ENCODE assay signal across 9 cellular contexts in the genomic region with DNA sequence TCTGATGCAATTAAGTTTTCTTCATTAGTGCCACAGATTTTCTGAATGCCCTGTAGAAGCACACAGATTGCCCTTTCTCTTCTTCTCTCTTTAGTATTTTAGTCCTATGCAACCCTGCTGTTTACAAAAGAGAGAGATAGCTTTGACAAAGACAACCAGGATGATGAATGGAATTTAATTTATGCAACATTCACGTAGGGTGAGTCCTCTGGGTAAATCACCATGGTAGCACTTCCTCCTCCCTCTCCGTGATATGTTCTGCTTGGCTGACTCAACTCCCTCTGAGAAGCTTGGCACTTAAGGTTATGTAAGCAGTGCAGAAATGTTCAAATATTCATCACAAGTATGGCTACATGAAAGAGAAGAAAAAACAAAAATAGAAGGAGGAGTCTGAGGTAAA.
DNase-seq lines count a peak whose midpoint lies in the region; ATAC-seq and TF ChIP-seq lines count a peak whose summit lies in the region.
"Had no signal": no experiment of that assay in that cellular context is flagged by ENCODE, and none has a peak within 500 bp of the region (broad histone marks: within the 10 kb centered on the region; RNA-seq: fewer than 3 reads in every experiment).

No MANE protein-coding gene starts in this region.

- in situ Hi-C loops in SK-MEL-5 (cut with HindIII; ENCODE audit: low pct_unique_long_range_greater_than_20kb, low sequenced_read_pairs), result no loop called here

- TF ChIP-seq CTCF in glutamatergic neuron (IDR thresholded peaks at IDR 0.05; ENCODE audit: partially characterized antibody, unreplicated experiment), result no peak

- H3K36me3 ChIP-seq in HUES48 (ENCODE audit: control insufficient read depth, insufficient read depth, low read length), result no peaks in the 10 kb centered on the region

- peak overlapping the region; percentile 84 for H3K27ac Mint-ChIP-seq in glutamatergic neuron (ENCODE audit: unreplicated experiment)

- no peaks in the 10 kb centered on the region for H3K9me3 Mint-ChIP-seq in glutamatergic neuron (ENCODE audit: unreplicated experiment)

- peak overlapping the region; percentile 41 for H3K4me3 Mint-ChIP-seq in glutamatergic neuron (ENCODE audit: unreplicated experiment)

- peaks cover 27% of the 10 kb centered on the region for H3K4me1 ChIP-seq in HUES48 (ENCODE audit: control insufficient read depth, insufficient read depth, low read length)

- H3K36me3 Mint-ChIP-seq in glutamatergic neuron (ENCODE audit: unreplicated experiment), result no peaks in the 10 kb centered on the region

- no peaks in the 10 kb centered on the region for H3K9me3 ChIP-seq in HUES48 (ENCODE audit: control insufficient read depth, insufficient read depth, low read length)

- no peaks in the 10 kb centered on the region for H3K27me3 ChIP-seq in HUES48 (ENCODE audit: control insufficient read depth, insufficient read depth, low read length)

- H3K27me3 Mint-ChIP-seq in glutamatergic neuron (ENCODE audit: unreplicated experiment), result no peaks in the 10 kb centered on the region

- peak overlapping the region; percentile 47 for H3K27ac ChIP-seq in HUES48 (ENCODE audit: low read depth, low read length)
- H3K27ac ChIP-seq: HL-60 had no signal

- peaks cover 32% of the 10 kb centered on the region for H3K4me1 Mint-ChIP-seq in glutamatergic neuron (ENCODE audit: low read depth, unreplicated experiment)

- H3K9ac ChIP-seq in HUES48 (ENCODE audit: low read depth, low read length), result no peak overlapping the region

- DNase-seq in SK-MEL-5 (ENCODE audit: low read depth, low spot score) (peak; percentile 87), glutamatergic neuron (no peak), smooth muscle cell of the brain vasculature (ENCODE audit: low read depth, low spot score) (peak; percentile 84), D341Med (ENCODE audit: low spot score) (no peak), SK-N-DZ (ENCODE audit: low spot score) (no peak)

- no peak overlapping the region for H3K4me3 ChIP-seq in HUES48 (ENCODE audit: low read depth, low read length)

- ATAC-seq in GM18861 (IDR thresholded peaks at IDR 0.05; ENCODE audit: unreplicated experiment) (no peak), GM19035 (IDR thresholded peaks at IDR 0.05; ENCODE audit: unreplicated experiment) (no peak)

Comparison
In these comparisons a context has a peak if more than half of its experiments do, and no peak if none do; other contexts are left out.
1. DNase-seq: peak in SK-MEL-5 (single experiment) and smooth muscle cell of the brain vasculature (single experiment); none in glutamatergic neuron (single experiment), D341Med (single experiment) and SK-N-DZ (single experiment).